Comparison of ENCODE assay signal across 9 cellular contexts in the genomic region with DNA sequence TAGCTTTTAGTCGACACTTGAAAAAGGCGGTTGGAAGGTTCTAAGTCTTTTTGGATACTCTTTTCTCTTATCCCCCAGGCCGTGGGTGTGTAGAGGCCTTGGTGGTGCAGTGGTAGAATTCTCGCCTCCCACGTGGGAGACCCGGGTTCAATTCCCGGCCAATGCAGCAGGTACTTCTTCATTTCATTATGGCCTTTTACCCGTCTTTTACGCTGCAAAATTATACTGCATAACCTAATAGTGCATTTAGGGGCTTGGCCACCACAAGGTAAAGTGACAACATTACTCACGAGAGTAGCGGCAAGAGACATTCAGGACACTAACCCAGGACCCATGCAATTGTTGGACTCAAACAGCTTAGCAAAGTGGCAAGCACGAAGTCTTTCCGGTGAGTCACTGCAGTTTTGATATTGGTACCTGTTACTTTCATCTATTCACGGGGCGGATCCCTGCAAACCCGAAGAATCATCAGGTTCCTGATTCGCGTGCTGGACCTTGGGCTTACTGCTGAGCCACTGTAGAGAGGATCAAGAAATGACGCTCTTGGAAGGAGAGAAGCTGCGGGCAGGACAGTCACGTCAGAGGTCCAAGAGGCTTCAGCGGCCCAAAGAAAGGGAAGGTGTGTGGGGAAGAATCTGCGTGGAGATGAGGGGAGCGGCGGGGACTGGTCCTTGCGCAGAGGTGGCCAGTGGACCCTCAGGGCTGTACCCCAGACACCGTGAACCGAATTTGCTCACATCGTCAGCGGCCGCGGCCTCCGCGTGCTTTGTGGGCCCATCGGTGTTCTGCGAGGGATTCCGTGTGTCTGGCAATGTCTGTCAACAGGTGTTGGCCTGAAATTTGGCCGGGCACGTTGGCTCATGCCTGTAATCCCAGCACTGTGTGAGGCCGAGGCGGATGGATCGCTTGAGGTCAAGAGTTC. TPM values are rescaled to one million over a fixed set of nuclear protein-coding genes. Genes with fewer than 3 reads are reported as not detected.
DNase-seq lines count a peak whose midpoint lies in the region; ATAC-seq, FAIRE-seq and TF ChIP-seq lines count a peak whose summit lies in the region.
"Had no signal": no experiment of that assay in that cellular context is flagged by ENCODE, and none has a peak within 500 bp of the region (broad histone marks: within the 10 kb centered on the region; RNA-seq: fewer than 3 reads in every experiment).

No MANE protein-coding gene starts in this region.

- intact Hi-C loops in activated T-helper 1 cell treated with anti-CD3 and anti-CD28 coated beads, Interleukin-12 subunit alpha, Interleukin-12 subunit beta, Interleukin-2, Interleukin-4 antibody, amounts not matched to agents 30 ng/mL and 10 ng/mL and 1 ng/mL, durations not matched to agents 14 hours and 24 hours and 36 hours (cut with micrococcal nuclease), result no loop called here

- peak overlapping the region; percentile 14; the same call in 1 of the 2 replicates for H3K4me3 ChIP-seq in OCI-LY3 (ENCODE audit: low read length)

- ATAC-seq in stimulated activated naive CD8-positive, alpha-beta T cell treated with anti-CD3 and anti-CD28 coated beads, Interleukin-15, amount 100 ng/mL, for 72 hours, result peak; percentile 92

- no peak overlapping the region for H3K4me3 Mint-ChIP-seq in activated T-helper 1 cell treated with anti-CD3 and anti-CD28 coated beads, Interleukin-12 subunit alpha, Interleukin-12 subunit beta, Interleukin-2, Interleukin-4 antibody, amounts not matched to agents 30 ng/mL and 10 ng/mL and 1 ng/mL, durations not matched to agents 14 hours and 24 hours and 36 hours
- no peak overlapping the region for H3K4me3 Mint-ChIP-seq in stimulated activated naive CD8-positive, alpha-beta T cell treated with anti-CD3 and anti-CD28 coated beads, Interleukin-15, amount 100 ng/mL, for 72 hours

- no peaks in the 10 kb centered on the region for H3K36me3 Mint-ChIP-seq in activated T-helper 1 cell treated with anti-CD3 and anti-CD28 coated beads, Interleukin-12 subunit alpha, Interleukin-12 subunit beta, Interleukin-2, Interleukin-4 antibody, amounts not matched to agents 30 ng/mL and 10 ng/mL and 1 ng/mL, durations not matched to agents 14 hours and 24 hours and 36 hours (ENCODE audit: low read depth)

- H2AFZ ChIP-seq in OCI-LY3 (ENCODE audit: low read depth, low read length), result no peak overlapping the region

- no peak for TF ChIP-seq CTCF in OCI-LY3 (IDR thresholded peaks at IDR 0.05; ENCODE audit: low read depth, low read length)

- H3K4me1 ChIP-seq in OCI-LY3 (ENCODE audit: low read length), result peaks cover 12% of the 10 kb centered on the region

- no peak overlapping the region for H3K9ac ChIP-seq in OCI-LY3 (ENCODE audit: low read length)

- H3K27me3 ChIP-seq in OCI-LY3 (ENCODE audit: low read depth, low read length), result peaks cover 50% of the 10 kb centered on the region

- no peaks in the 10 kb centered on the region for H3K36me3 ChIP-seq in OCI-LY3 (replicated peaks; ENCODE audit: low read depth, low read length)

- no peak for FAIRE-seq in HTR-8/SVneo (lab: Jason Lieb, UNC)

- no peak overlapping the region for H3K27ac Mint-ChIP-seq in activated T-helper 1 cell treated with anti-CD3 and anti-CD28 coated beads, Interleukin-12 subunit alpha, Interleukin-12 subunit beta, Interleukin-2, Interleukin-4 antibody, amounts not matched to agents 30 ng/mL and 10 ng/mL and 1 ng/mL, durations not matched to agents 14 hours and 24 hours and 36 hours
- no peak overlapping the region for H3K27ac Mint-ChIP-seq in stimulated activated naive CD8-positive, alpha-beta T cell treated with anti-CD3 and anti-CD28 coated beads, Interleukin-15, amount 100 ng/mL, for 72 hours

- H3K9me3 ChIP-seq in OCI-LY3 (ENCODE audit: insufficient read depth, low read length), result no peaks in the 10 kb centered on the region

- peaks cover 18% of the 10 kb centered on the region for H4K20me1 ChIP-seq in OCI-LY3 (ENCODE audit: insufficient read depth, low read length)

- H3K9me3 Mint-ChIP-seq in activated T-helper 1 cell treated with anti-CD3 and anti-CD28 coated beads, Interleukin-12 subunit alpha, Interleukin-12 subunit beta, Interleukin-2, Interleukin-4 antibody, amounts not matched to agents 30 ng/mL and 10 ng/mL and 1 ng/mL, durations not matched to agents 14 hours and 24 hours and 36 hours, result no peaks in the 10 kb centered on the region
- H3K9me3 Mint-ChIP-seq in stimulated activated naive CD8-positive, alpha-beta T cell treated with anti-CD3 and anti-CD28 coated beads, Interleukin-15, amount 100 ng/mL, for 72 hours, result no peaks in the 10 kb centered on the region

- no peaks in the 10 kb centered on the region for H3K4me1 Mint-ChIP-seq in activated T-helper 1 cell treated with anti-CD3 and anti-CD28 coated beads, Interleukin-12 subunit alpha, Interleukin-12 subunit beta, Interleukin-2, Interleukin-4 antibody, amounts not matched to agents 30 ng/mL and 10 ng/mL and 1 ng/mL, durations not matched to agents 14 hours and 24 hours and 36 hours (ENCODE audit: low read depth)
- no peaks in the 10 kb centered on the region for H3K4me1 Mint-ChIP-seq in stimulated activated naive CD8-positive, alpha-beta T cell treated with anti-CD3 and anti-CD28 coated beads, Interleukin-15, amount 100 ng/mL, for 72 hours

- H3K27me3 Mint-ChIP-seq in activated T-helper 1 cell treated with anti-CD3 and anti-CD28 coated beads, Interleukin-12 subunit alpha, Interleukin-12 subunit beta, Interleukin-2, Interleukin-4 antibody, amounts not matched to agents 30 ng/mL and 10 ng/mL and 1 ng/mL, durations not matched to agents 14 hours and 24 hours and 36 hours (ENCODE audit: insufficient read depth), result peaks cover 11% of the 10 kb centered on the region
- H3K27me3 Mint-ChIP-seq in stimulated activated naive CD8-positive, alpha-beta T cell treated with anti-CD3 and anti-CD28 coated beads, Interleukin-15, amount 100 ng/mL, for 72 hours, result no peaks in the 10 kb centered on the region

- no peaks in the 10 kb centered on the region for H3K79me2 ChIP-seq in OCI-LY3 (ENCODE audit: low read length)

- no peak overlapping the region for H3K27ac ChIP-seq in OCI-LY3 (ENCODE audit: low read length)
- H3K27ac ChIP-seq: C4-2B had no signal

- peak; percentile 24 for DNase-seq in activated T-helper 1 cell treated with Interleukin-2 at 50 U/mL for 16 hours (ENCODE audit: low read depth)
- no peak for DNase-seq in activated T-helper 1 cell treated with anti-CD3 and anti-CD28 coated beads, Interleukin-12 subunit alpha, Interleukin-12 subunit beta, Interleukin-2, Interleukin-4 antibody, amounts not matched to agents 30 ng/mL and 10 ng/mL and 1 ng/mL, durations not matched to agents 14 hours and 24 hours and 36 hours (ENCODE audit: low spot score)
- peak; percentile 50 for DNase-seq in activated effector memory CD4-positive, alpha-beta T cell treated with Interleukin-2 at 50 U/mL for 16 hours
- peak; percentile 17 for DNase-seq in kidney glomerular epithelial cell (lab: John Stamatoyannopoulos, UW)
- peak; percentile 69 to 83 for DNase-seq in stimulated activated naive CD8-positive, alpha-beta T cell treated with anti-CD3 and anti-CD28 coated beads, Interleukin-15, amount 100 ng/mL, for 72 hours
- no peak for DNase-seq in NCI-H187 (lab: John Stamatoyannopoulos, UW)
- DNase-seq in HTR-8/SVneo (ENCODE audit: insufficient read length, low spot score), result no peak

- H3K4me2 ChIP-seq in OCI-LY3 (ENCODE audit: low read length), result peak overlapping the region; percentile 59

RNA-seq across cellular contexts. Expression of gene RNU1-4, which starts 12.9 kb away (rescaled TPM):
- 2,178 and 3,041 TPM in 2 replicates for total RNA-seq in activated T-helper 1 cell treated with anti-CD3 and anti-CD28 coated beads, Interleukin-12 subunit alpha, Interleukin-12 subunit beta, Interleukin-2, Interleukin-4 antibody, amounts not matched to agents 30 ng/mL and 10 ng/mL and 1 ng/mL, durations not matched to agents 14 hours and 24 hours and 36 hours

Comparison
In these comparisons a context has a peak if more than half of its experiments do, and no peak if none do; other contexts are left out.
1. DNase-seq: peak in activated T-helper 1 cell treated with Interleukin-2 at 50 U/mL for 16 hours (single experiment), activated effector memory CD4-positive, alpha-beta T cell treated with Interleukin-2 at 50 U/mL for 16 hours (single experiment), kidney glomerular epithelial cell (single experiment) and stimulated activated naive CD8-positive, alpha-beta T cell treated with anti-CD3 and anti-CD28 coated beads, Interleukin-15, amount 100 ng/mL, for 72 hours (2 of 2); none in activated T-helper 1 cell treated with anti-CD3 and anti-CD28 coated beads, Interleukin-12 subunit alpha, Interleukin-12 subunit beta, Interleukin-2, Interleukin-4 antibody, amounts not matched to agents 30 ng/mL and 10 ng/mL and 1 ng/mL, durations not matched to agents 14 hours and 24 hours and 36 hours (single experiment), NCI-H187 (0 of 2) and HTR-8/SVneo (single experiment).